Comparison of ENCODE assay signal across 8 cellular contexts in genomic region chr1:150696151-150696550, GRCh38. TPM values are rescaled to one million over a fixed set of nuclear protein-coding genes. Genes with fewer than 3 reads are reported as not detected.
A peak's percentile ranks its signal among the peaks of the same experiment; 100 is the strongest.
DNase-seq lines count a peak whose midpoint lies in the region; ATAC-seq and TF ChIP-seq lines count a peak whose summit lies in the region.

No MANE protein-coding gene starts in this region.

- WGBS in upper lobe of left lung, 2 donors: 26 to 28% methylated on average over 1 of the region's 1 CpG

- peaks cover 8 to 28% (median 17%) of the 10 kb centered on the region in 4 donors for H3K4me1 ChIP-seq in upper lobe of left lung

- peaks cover 11% of the 10 kb centered on the region for H3K36me3 Mint-ChIP-seq in activated naive CD4-positive, alpha-beta T cell treated with anti-CD3 and anti-CD28 coated beads, Interleukin-2, amount 50 U/mL, for 24 hours
- peaks cover 10% of the 10 kb centered on the region for H3K36me3 Mint-ChIP-seq in activated naive CD8-positive, alpha-beta T cell treated with anti-CD3 and anti-CD28 coated beads, Interleukin-2, amount 10 ng/mL, durations not matched to agents 7 days and 5 days

- H3K4me1 Mint-ChIP-seq in activated naive CD4-positive, alpha-beta T cell treated with anti-CD3 and anti-CD28 coated beads, Interleukin-2, amount 50 U/mL, for 24 hours: peaks cover 53% of the 10 kb centered on the region
- H3K4me1 Mint-ChIP-seq in activated naive CD8-positive, alpha-beta T cell treated with anti-CD3 and anti-CD28 coated beads, Interleukin-2, amount 10 ng/mL, durations not matched to agents 7 days and 5 days: peaks cover 18% of the 10 kb centered on the region

- TF ChIP-seq CTCF in upper lobe of left lung (IDR thresholded peaks at IDR 0.05): no peak

- peak overlapping the region; percentile 51 for H3K27ac Mint-ChIP-seq in activated naive CD4-positive, alpha-beta T cell treated with anti-CD3 and anti-CD28 coated beads, Interleukin-2, amount 50 U/mL, for 24 hours
- no peak overlapping the region for H3K27ac Mint-ChIP-seq in activated naive CD8-positive, alpha-beta T cell treated with anti-CD3 and anti-CD28 coated beads, Interleukin-2, amount 10 ng/mL, durations not matched to agents 7 days and 5 days

- TF ChIP-seq POLR2A in upper lobe of left lung (IDR thresholded peaks at IDR 0.05): no peak

- no peaks in the 10 kb centered on the region for H3K27me3 ChIP-seq in upper lobe of left lung

- H3K27ac ChIP-seq in upper lobe of left lung: peak overlapping the region in 2 of 4 donors; percentile 18 to 74

- DNase-seq in activated naive CD4-positive, alpha-beta T cell treated with Interleukin-2 at 50 U/mL for 16 hours: no peak
- DNase-seq in activated naive CD8-positive, alpha-beta T cell treated with anti-CD3 and anti-CD28 coated beads, Interleukin-2, amount 10 ng/mL, durations not matched to agents 7 days and 5 days: no peak
- DNase-seq in left colon (no peak), upper lobe of left lung (no peak), DMS79 treated with DMSO at 0.1 percent for 48 hours (lab: John Stamatoyannopoulos, UW) (no peak)

- POLR2A ChIA-PET in activated naive CD8-positive, alpha-beta T cell treated with anti-CD3 and anti-CD28 coated beads, Interleukin-2, amount 10 ng/mL, durations not matched to agents 7 days and 5 days (lab: Charles Lee): interaction anchor here (0.6 to 2.4 kb wide), 5 partner anchors 117 to 332 kb away, joined by 3 to 10 read pairs (median 5); partner anchors contain the start of genes MCL1 and RPRD2

- no peaks in the 10 kb centered on the region for H3K9me3 Mint-ChIP-seq in activated naive CD4-positive, alpha-beta T cell treated with anti-CD3 and anti-CD28 coated beads, Interleukin-2, amount 50 U/mL, for 24 hours
- no peaks in the 10 kb centered on the region for H3K9me3 Mint-ChIP-seq in activated naive CD8-positive, alpha-beta T cell treated with anti-CD3 and anti-CD28 coated beads, Interleukin-2, amount 10 ng/mL, durations not matched to agents 7 days and 5 days

- no peaks in the 10 kb centered on the region for H3K27me3 Mint-ChIP-seq in activated naive CD4-positive, alpha-beta T cell treated with anti-CD3 and anti-CD28 coated beads, Interleukin-2, amount 50 U/mL, for 24 hours
- H3K27me3 Mint-ChIP-seq in activated naive CD8-positive, alpha-beta T cell treated with anti-CD3 and anti-CD28 coated beads, Interleukin-2, amount 10 ng/mL, durations not matched to agents 7 days and 5 days: peaks cover 10% of the 10 kb centered on the region

- H3K4me3 ChIP-seq in upper lobe of left lung: peak overlapping the region in 3 of 4 donors; percentile 63 to 82 (median 73)

- no peaks in the 10 kb centered on the region for H3K9me3 ChIP-seq in upper lobe of left lung

- H3K36me3 ChIP-seq in upper lobe of left lung: peaks cover 4 to 31% (median 12%) of the 10 kb centered on the region in 4 donors

- H3K4me3 Mint-ChIP-seq in activated naive CD4-positive, alpha-beta T cell treated with anti-CD3 and anti-CD28 coated beads, Interleukin-2, amount 50 U/mL, for 24 hours: peak overlapping the region; percentile 97
- peak overlapping the region; percentile 99 for H3K4me3 Mint-ChIP-seq in activated naive CD8-positive, alpha-beta T cell treated with anti-CD3 and anti-CD28 coated beads, Interleukin-2, amount 10 ng/mL, durations not matched to agents 7 days and 5 days

- intact Hi-C loops in left colon (cut with DNase I, micrococcal nuclease): no loop called here

- ATAC-seq in activated naive CD8-positive, alpha-beta T cell treated with anti-CD3 and anti-CD28 coated beads, Interleukin-2, amount 10 ng/mL, durations not matched to agents 7 days and 5 days (ENCODE audit: low read depth): no peak
- peak; percentile 66 for ATAC-seq in left colon
- no peak for ATAC-seq in upper lobe of left lung (ENCODE audit: low FRiP score in 2 of 2)
- no peak for ATAC-seq in GM19023 (IDR thresholded peaks at IDR 0.05; ENCODE audit: unreplicated experiment)
- ATAC-seq in HG03097 (IDR thresholded peaks at IDR 0.05; ENCODE audit: low FRiP score, unreplicated experiment): no peak

- TF ChIP-seq EP300 in upper lobe of left lung (IDR thresholded peaks at IDR 0.05): no peak

RNA-seq across cellular contexts. Expression of gene GOLPH3L, which starts 0.8 kb away (rescaled TPM):
- 10 to 100 TPM; 22.2 to 22.6 TPM for total RNA-seq in activated naive CD8-positive, alpha-beta T cell treated with anti-CD3 and anti-CD28 coated beads, Interleukin-2, amount 10 ng/mL, durations not matched to agents 7 days and 5 days
- total RNA-seq in left colon (10 to 100 TPM; 71.3 to 87.1 TPM), upper lobe of left lung (10 to 100 TPM in 5 of 6 donors, 1 to 10 TPM in 1; 7.9 to 40.6 (median 23.8) TPM)

RNA-seq across cellular contexts. Expression of gene HORMAD1, which starts 24.5 kb away (rescaled TPM):
- total RNA-seq in activated naive CD8-positive, alpha-beta T cell treated with anti-CD3 and anti-CD28 coated beads, Interleukin-2, amount 10 ng/mL, durations not matched to agents 7 days and 5 days: under 1 TPM; 0.62 to 0.69 TPM
- total RNA-seq in left colon (1 to 10 TPM in 1 of 2 donors, under 1 TPM in 1; 0.49 to 1.7 TPM), upper lobe of left lung (1 to 10 TPM in 2 of 6 donors, under 1 TPM in 1, not detected in 3; 0.54 to 3.0 (median 2.6) TPM)
